Comparison of ENCODE assay signal across 34 cellular contexts in genomic region chr7:44401692-44402091, GRCh38.
"Had no signal": no experiment of that assay in that cellular context is flagged by ENCODE, and none has a peak within 500 bp of the region (broad histone marks: within the 10 kb centered on the region; RNA-seq: fewer than 3 reads in every experiment).

No MANE protein-coding gene starts in this region.

- DNase-seq: activated B cell treated with CpG ODN at 0.5 μM for 24 hours; activated CD4-positive, alpha-beta memory T cell treated with anti-CD3 and anti-CD28 coated beads for 36 hours; activated CD4-positive, alpha-beta T cell treated with anti-CD3 and anti-CD28 coated beads for 4 hours; activated CD4-positive, alpha-beta T cell treated with anti-CD3 and anti-CD28 coated beads, Interleukin-2, amount 50 U/mL, for 1 hour; activated CD4-positive, CD25-positive, alpha-beta regulatory T cell treated with anti-CD3 and anti-CD28 coated beads, Interleukin-2, amount 50 U/mL, for 72 hours; activated effector memory CD4-positive, alpha-beta T cell treated with anti-CD3 and anti-CD28 coated beads, Interleukin-2, amount 50 U/mL, for 16 hours; activated naive CD4-positive, alpha-beta T cell; activated naive CD4-positive, alpha-beta T cell treated with anti-CD3 and anti-CD28 coated beads, Interleukin-2, amount 50 U/mL, for 16 hours; activated naive CD8-positive, alpha-beta T cell treated with anti-CD3 and anti-CD28 coated beads for 36 hours; activated T-cell treated with anti-CD3 and anti-CD28 coated beads for 4 hours; amniotic stem cell; aorta; brain microvascular endothelial cell; Karpas-422; KBM-7; NCI-H1105; NCI-H1417 treated with DMSO at 0.1 percent for 48 hours; NCI-H187 treated with DMSO at 0.1 percent for 48 hours; NCI-H2081; NCI-H2171 treated with DMSO at 0.1 percent for 48 hours; NCI-H2227 treated with DMSO at 0.1 percent for 48 hours; NCI-H446; NCI-H510A treated with DMSO at 0.1 percent for 48 hours; NCI-H526 treated with DMSO at 0.1 percent for 48 hours; NCI-H774; SJCRH30; SK-N-SH; T-cell; T-helper 2 cell; T-helper 9 cell had no signal

- H3K27me3 Mint-ChIP-seq: activated B cell treated with CpG ODN at 0.5 μM for 24 hours; activated CD4-positive, alpha-beta memory T cell treated with anti-CD3 and anti-CD28 coated beads for 36 hours; activated naive CD8-positive, alpha-beta T cell treated with anti-CD3 and anti-CD28 coated beads for 36 hours; activated T-helper 17 cell treated with anti-CD3 and anti-CD28 coated beads, Interleukin-2, amount 50 U/mL, for 72 hours; central memory CD8-positive, alpha-beta T cell; T-cell had no signal

- H3K27me3 ChIP-seq: brain microvascular endothelial cell, SJCRH30 had no signal

- H3K4me3 Mint-ChIP-seq: activated B cell treated with CpG ODN at 0.5 μM for 24 hours; activated CD4-positive, alpha-beta memory T cell treated with anti-CD3 and anti-CD28 coated beads for 36 hours; activated naive CD8-positive, alpha-beta T cell treated with anti-CD3 and anti-CD28 coated beads for 36 hours; activated T-helper 17 cell treated with anti-CD3 and anti-CD28 coated beads, Interleukin-2, amount 50 U/mL, for 72 hours; central memory CD8-positive, alpha-beta T cell; T-cell had no signal

- H3K4me1 Mint-ChIP-seq: activated B cell treated with CpG ODN at 0.5 μM for 24 hours; activated T-helper 17 cell treated with anti-CD3 and anti-CD28 coated beads, Interleukin-2, amount 50 U/mL, for 72 hours had no signal

- H3K27ac ChIP-seq: brain microvascular endothelial cell, SJCRH30, VCaP had no signal

- H3K4me2 ChIP-seq: SK-N-SH had no signal

- H3K9ac ChIP-seq: SK-N-SH had no signal

- H3K9me3 Mint-ChIP-seq: activated B cell treated with CpG ODN at 0.5 μM for 24 hours; activated CD4-positive, alpha-beta memory T cell treated with anti-CD3 and anti-CD28 coated beads for 36 hours; activated naive CD8-positive, alpha-beta T cell treated with anti-CD3 and anti-CD28 coated beads for 36 hours; activated T-helper 17 cell treated with anti-CD3 and anti-CD28 coated beads, Interleukin-2, amount 50 U/mL, for 72 hours; central memory CD8-positive, alpha-beta T cell; T-cell had no signal

- H3K27ac Mint-ChIP-seq: activated B cell treated with CpG ODN at 0.5 μM for 24 hours; activated CD4-positive, alpha-beta memory T cell treated with anti-CD3 and anti-CD28 coated beads for 36 hours; activated naive CD8-positive, alpha-beta T cell treated with anti-CD3 and anti-CD28 coated beads for 36 hours; T-cell had no signal

- ATAC-seq: activated T-helper 17 cell treated with anti-CD3 and anti-CD28 coated beads, Interleukin-2, amount 50 U/mL, for 72 hours; Panc1; T-cell had no signal

- H3K4me3 ChIP-seq: SJCRH30 had no signal

- H3K9me3 ChIP-seq: SJCRH30, SK-N-SH had no signal
